ENCODE assay signal across 1 cellular context in genomic region chr16:3486506-3487215, GRCh38.
TF ChIP-seq lines count a peak whose summit lies in the region.

No MANE protein-coding gene starts in this region.

TF ChIP-seq in HEK293, 187 proteins besides CTCF, POLR2A, EP300 and RAD21 (continued from another document):
- TF ChIP-seq REST (tag by site-specific recombination; IDR thresholded peaks at IDR 0.05) (no peak), ZIC2 (tag by site-specific recombination; IDR thresholded peaks at IDR 0.05) (peak; percentile 99), ZNF266 (tag by site-specific recombination; IDR thresholded peaks at IDR 0.05; ENCODE audit: low read depth) (no peak), FEZF1 (tag by site-specific recombination; IDR thresholded peaks at IDR 0.05) (no peak)
TF ChIP-seq in HEK293: peak in this region for 1.
